Comparison of ENCODE assay signal across 11 cellular contexts in genomic region chr3:140206196-140207040, GRCh38.
A peak's percentile ranks its signal among the peaks of the same experiment; 100 is the strongest.
DNase-seq lines count a peak whose midpoint lies in the region; ATAC-seq and TF ChIP-seq lines count a peak whose summit lies in the region.
"Had no signal": no experiment of that assay in that cellular context is flagged by ENCODE, and none has a peak within 500 bp of the region (broad histone marks: within the 10 kb centered on the region; RNA-seq: fewer than 3 reads in every experiment).

No MANE protein-coding gene starts in this region.

- no peak overlapping the region for H3K4me3 ChIP-seq in AG04450 (ENCODE audit: low read depth, low read length)
- no peak overlapping the region for H3K4me3 ChIP-seq in HFF-Myc (replicated peaks; ENCODE audit: low read depth, low read length)
- no peak overlapping the region for H3K4me3 ChIP-seq in SJCRH30
- H3K4me3 ChIP-seq: ovary had no signal

- H3K27ac Mint-ChIP-seq in activated T-cell treated with anti-CD3 and anti-CD28 coated beads, Interleukin-2, amount 50 U/mL, for 72 hours, result no peak overlapping the region
- H3K27ac Mint-ChIP-seq: CD8-positive, alpha-beta memory T cell had no signal

- POLR2A ChIA-PET in AG04450 (lab: Yijun Ruan, JAX), result no interaction called here

- H3K9me3 Mint-ChIP-seq in activated T-cell treated with anti-CD3 and anti-CD28 coated beads, Interleukin-2, amount 50 U/mL, for 72 hours, result peaks cover 0 to 2% of the 10 kb centered on the region in 2 donors

- no peaks in the 10 kb centered on the region for H3K36me3 ChIP-seq in SJCRH30
- H3K36me3 ChIP-seq: ovary had no signal

- ATAC-seq in left ventricle myocardium superior, result peak; percentile 70
- ATAC-seq in activated T-cell treated with anti-CD3 and anti-CD28 coated beads, Interleukin-2, amount 50 U/mL, for 72 hours (replicated peaks in 1 of 2), result no peak

- H3K27ac ChIP-seq in AG04450 (ENCODE audit: low read depth, low read length) (no peak overlapping the region), SJCRH30 (no peak overlapping the region)
- H3K27ac ChIP-seq: ovary had no signal

- H3K4me1 ChIP-seq in SJCRH30, result no peaks in the 10 kb centered on the region

- intact Hi-C loops in left ventricle myocardium superior (cut with micrococcal nuclease), result no loop called here

- DNase-seq in AG04450 (ENCODE audit: low read depth, low spot score) (no peak), HFF-Myc (ENCODE audit: extremely low read depth, low read depth) (peak; percentile 30), SJCRH30 (peak; percentile 58 to 73), left ventricle myocardium superior (no peak), Ammon's horn (ENCODE audit: low spot score) (no peak), hypothalamus (lab: John Stamatoyannopoulos, UW) (no peak)
- no peak for DNase-seq in stimulated activated CD4-positive, alpha-beta T cell treated with anti-CD3 and anti-CD28 coated beads, Interleukin-12 subunit alpha, Interleukin-12 subunit beta, amount 100 ng/mL, for 4 hours
- DNase-seq in activated T-cell treated with anti-CD3 and anti-CD28 coated beads, Interleukin-2, amount 50 U/mL, for 72 hours, result no peak
- DNase-seq: CD8-positive, alpha-beta memory T cell; central memory CD4-positive, alpha-beta T cell had no signal

- 0 out of 2 replicates have a peak, but pooled peaks have one; percentile 10 for TF ChIP-seq CTCF in AG04450 (IDR thresholded peaks at IDR 0.05; ENCODE audit: low read depth, low read length)
- TF ChIP-seq CTCF in HFF-Myc (IDR thresholded peaks at IDR 0.05; ENCODE audit: low read depth, low read length, missing control alignments), result no peak

- H3K27me3 Mint-ChIP-seq in activated T-cell treated with anti-CD3 and anti-CD28 coated beads, Interleukin-2, amount 50 U/mL, for 72 hours (ENCODE audit: low read depth), result peaks cover 22% of the 10 kb centered on the region

- CTCF ChIA-PET in AG04450 (lab: Charles Lee), result no interaction called here

- no peak overlapping the region for H3K4me3 Mint-ChIP-seq in activated T-cell treated with anti-CD3 and anti-CD28 coated beads, Interleukin-2, amount 50 U/mL, for 72 hours
- H3K4me3 Mint-ChIP-seq: CD8-positive, alpha-beta memory T cell had no signal

- H3K9me3 ChIP-seq in AG04450 (ENCODE audit: control insufficient read depth, insufficient read depth, low read length) (no peaks in the 10 kb centered on the region), SJCRH30 (replicated peaks) (no peaks in the 10 kb centered on the region)
- H3K9me3 ChIP-seq: ovary had no signal

- no peaks in the 10 kb centered on the region for H3K36me3 Mint-ChIP-seq in activated T-cell treated with anti-CD3 and anti-CD28 coated beads, Interleukin-2, amount 50 U/mL, for 72 hours (ENCODE audit: insufficient read depth in 2 of 2)
- H3K36me3 Mint-ChIP-seq: CD8-positive, alpha-beta memory T cell had no signal

- H3K4me1 Mint-ChIP-seq in activated T-cell treated with anti-CD3 and anti-CD28 coated beads, Interleukin-2, amount 50 U/mL, for 72 hours (ENCODE audit: low read depth), result no peaks in the 10 kb centered on the region
- H3K4me1 Mint-ChIP-seq: CD8-positive, alpha-beta memory T cell had no signal

- H3K27me3 ChIP-seq in AG04450 (ENCODE audit: control insufficient read depth, insufficient read depth, low read length) (no peaks in the 10 kb centered on the region), SJCRH30 (no peaks in the 10 kb centered on the region)
- H3K27me3 ChIP-seq: ovary had no signal

Comparison
In these comparisons a context has a peak if more than half of its experiments do, and no peak if none do; other contexts are left out.
1. DNase-seq: peak in HFF-Myc (single experiment) and SJCRH30 (2 of 2); none in AG04450 (single experiment), left ventricle myocardium superior (single experiment), stimulated activated CD4-positive, alpha-beta T cell treated with anti-CD3 and anti-CD28 coated beads, Interleukin-12 subunit alpha, Interleukin-12 subunit beta, amount 100 ng/mL, for 4 hours (single experiment), Ammon's horn (single experiment), activated T-cell treated with anti-CD3 and anti-CD28 coated beads, Interleukin-2, amount 50 U/mL, for 72 hours (0 of 2) and hypothalamus (0 of 51).